20 cellular contexts compared by ENCODE assay signal in the genomic region with DNA sequence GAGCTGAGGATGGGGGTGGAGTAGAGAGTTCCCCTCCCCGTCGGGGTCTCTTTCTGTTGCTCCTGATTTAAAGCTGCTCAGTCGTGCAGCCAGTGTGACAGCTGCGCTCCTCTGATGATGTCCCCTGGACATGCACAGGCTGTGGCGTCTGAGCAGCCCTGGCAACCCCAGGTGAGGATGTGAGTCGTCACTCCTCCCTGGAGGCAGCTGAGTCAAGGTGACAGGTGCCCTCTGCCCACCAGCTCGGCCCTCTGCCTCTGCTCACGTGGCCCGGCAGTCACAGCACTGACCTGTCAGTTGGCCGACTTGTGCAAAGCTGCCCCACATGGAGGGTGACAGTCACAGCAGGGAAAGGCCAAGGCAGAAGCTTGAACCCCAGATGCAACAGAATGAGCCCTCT. TPM values are rescaled to one million over a fixed set of nuclear protein-coding genes. Genes with fewer than 3 reads are reported as not detected.
"Had no signal": no experiment of that assay in that cellular context is flagged by ENCODE, and none has a peak within 500 bp of the region (broad histone marks: within the 10 kb centered on the region; RNA-seq: fewer than 3 reads in every experiment).

No MANE protein-coding gene starts in this region.

- H3K27me3 ChIP-seq: body of pancreas, sigmoid colon, tibial nerve, vagina had no signal

- H3K27ac ChIP-seq: body of pancreas, epithelial cell of prostate, parathyroid adenoma, sigmoid colon, tibial nerve, vagina had no signal

- H3K9ac ChIP-seq: parathyroid adenoma had no signal

- DNase-seq: activated CD4-positive, alpha-beta T cell treated with anti-CD3 and anti-CD28 coated beads, Interleukin-2, amount 10 ng/mL, durations not matched to agents 24 days and 14 days; activated CD4-positive, CD25-positive, alpha-beta regulatory T cell; activated CD8-positive, alpha-beta memory T cell treated with anti-CD3 and anti-CD28 coated beads, Interleukin-2, amount 50 U/mL, for 4 hours; activated naive CD4-positive, alpha-beta T cell treated with anti-CD3 and anti-CD28 coated beads for 36 hours; activated T-cell treated with anti-CD3 and anti-CD28 coated beads, Interleukin-2, amount 50 U/mL, for 4 hours; body of pancreas; foreskin melanocyte; kidney; mesendoderm; naive thymus-derived CD8-positive, alpha-beta T cell; sigmoid colon; stimulated activated naive CD4-positive, alpha-beta T cell treated with Interleukin-2 at 50 U/mL for 16 hours; T-helper 9 cell had no signal

- H3K4me3 ChIP-seq: body of pancreas, sigmoid colon, tibial nerve, vagina had no signal

- H2AFZ ChIP-seq: parathyroid adenoma had no signal

- H3K4me1 ChIP-seq: body of pancreas, parathyroid adenoma, sigmoid colon, tibial nerve, vagina had no signal

- H3K36me3 ChIP-seq: sigmoid colon, tibial nerve, vagina had no signal

- H3K79me2 ChIP-seq: parathyroid adenoma had no signal

RNA-seq across cellular contexts. Expression of gene ANXA8, which starts 33.9 kb away (rescaled TPM):
- total RNA-seq: activated CD4-positive, alpha-beta T cell treated with anti-CD3 and anti-CD28 coated beads, Interleukin-2, amount 10 ng/mL, durations not matched to agents 24 days and 14 days; activated naive CD4-positive, alpha-beta T cell treated with anti-CD3 and anti-CD28 coated beads for 36 hours; activated T-cell treated with anti-CD3 and anti-CD28 coated beads, Interleukin-2, amount 50 U/mL, for 4 hours; body of pancreas; cardiac septum; dermis microvascular lymphatic vessel endothelial cell; fibroblast of lung; naive thymus-derived CD8-positive, alpha-beta T cell had no signal

RNA-seq across cellular contexts. Expression of gene FAM25G, which starts 41.5 kb away (rescaled TPM):
- total RNA-seq: activated CD4-positive, alpha-beta T cell treated with anti-CD3 and anti-CD28 coated beads, Interleukin-2, amount 10 ng/mL, durations not matched to agents 24 days and 14 days; activated naive CD4-positive, alpha-beta T cell treated with anti-CD3 and anti-CD28 coated beads for 36 hours; activated T-cell treated with anti-CD3 and anti-CD28 coated beads, Interleukin-2, amount 50 U/mL, for 4 hours; body of pancreas; cardiac septum; dermis microvascular lymphatic vessel endothelial cell; fibroblast of lung; kidney; naive thymus-derived CD8-positive, alpha-beta T cell; sigmoid colon; tibial nerve; vagina had no signal
